ENCODE assay signal across 11 cellular contexts in genomic region chr12:14959916-14960315, GRCh38. TPM values are rescaled to one million over a fixed set of nuclear protein-coding genes. Genes with fewer than 3 reads are reported as not detected.
A peak's percentile ranks its signal among the peaks of the same experiment; 100 is the strongest.
DNase-seq lines count a peak whose midpoint lies in the region; ATAC-seq and TF ChIP-seq lines count a peak whose summit lies in the region.
"Had no signal": no experiment of that assay in that cellular context is flagged by ENCODE, and none has a peak within 500 bp of the region (broad histone marks: within the 10 kb centered on the region; RNA-seq: fewer than 3 reads in every experiment).

No MANE protein-coding gene starts in this region.

- H3K27me3 ChIP-seq in GM06990 (replicated peaks; ENCODE audit: control insufficient read depth, insufficient read depth, low read length) (no peaks in the 10 kb centered on the region), OCI-LY3 (ENCODE audit: low read depth, low read length) (no peaks in the 10 kb centered on the region), dorsolateral prefrontal cortex (no peaks in the 10 kb centered on the region), rectal smooth muscle tissue (ENCODE audit: control insufficient read depth, insufficient read depth, low read length) (no peaks in the 10 kb centered on the region)
- H3K27me3 ChIP-seq: SJSA1 had no signal

- H3K36me3 ChIP-seq in GM06990 (ENCODE audit: control insufficient read depth, insufficient read depth, low read length), result peaks cover 4% of the 10 kb centered on the region
- H3K36me3 ChIP-seq in OCI-LY3 (replicated peaks; ENCODE audit: low read depth, low read length), result peaks cover 5% of the 10 kb centered on the region
- H3K36me3 ChIP-seq in rectal smooth muscle tissue (ENCODE audit: control insufficient read depth, insufficient read depth, low read length), result no peaks in the 10 kb centered on the region
- H3K36me3 ChIP-seq: SJSA1 had no signal

- H3K4me2 ChIP-seq in OCI-LY3 (ENCODE audit: low read length), result peak overlapping the region; percentile 96

- peaks cover 66% of the 10 kb centered on the region for H3K4me1 ChIP-seq in OCI-LY3 (ENCODE audit: low read length)
- peaks cover 2% of the 10 kb centered on the region for H3K4me1 ChIP-seq in rectal smooth muscle tissue (ENCODE audit: control insufficient read depth, insufficient read depth, low read length)

- TF ChIP-seq CTCF in GM06990 (IDR thresholded peaks at IDR 0.05; ENCODE audit: insufficient read depth, low read length, poor library complexity, severe bottlenecking), result no peak
- no peak for TF ChIP-seq CTCF in OCI-LY3 (IDR thresholded peaks at IDR 0.05; ENCODE audit: low read depth, low read length)
- TF ChIP-seq CTCF in dorsolateral prefrontal cortex (IDR thresholded peaks at IDR 0.05 in 54 of 56, conservative IDR thresholded peaks at IDR 0.05 in 2 of 56; ENCODE audit: low read depth in 1 of 56, partially characterized antibody in 56 of 56), result no peak

- no peak for ATAC-seq in HG02870 (IDR thresholded peaks at IDR 0.05; ENCODE audit: unreplicated experiment)

- H3K9me3 ChIP-seq in OCI-LY3 (ENCODE audit: insufficient read depth, low read length), result no peaks in the 10 kb centered on the region
- H3K9me3 ChIP-seq: SJSA1 had no signal

- DNase-seq in GM06990 (ENCODE audit: extremely low read depth, insufficient read length) (no peak), dorsolateral prefrontal cortex (no peak), NCI-H2107 (lab: John Stamatoyannopoulos, UW) (no peak), HuH-7.5 (ENCODE audit: low spot score) (no peak), activated gamma-delta T cell (lab: John Stamatoyannopoulos, UW) (no peak)
- DNase-seq: NCI-H187 treated with DMSO at 0.1 percent for 48 hours had no signal

- no peaks in the 10 kb centered on the region for H4K20me1 ChIP-seq in OCI-LY3 (ENCODE audit: insufficient read depth, low read length)

- no peak overlapping the region for H2AFZ ChIP-seq in OCI-LY3 (ENCODE audit: low read depth, low read length)

- H3K4me3 ChIP-seq in GM06990 (replicated peaks; ENCODE audit: low read depth, low read length) (peak overlapping the region; percentile 88), OCI-LY3 (ENCODE audit: low read length) (peak overlapping the region; percentile 95), dorsolateral prefrontal cortex (peak overlapping the region in 38 of 59 donors; percentile 13 to 60 (median 40)), rectal smooth muscle tissue (ENCODE audit: low read length) (peak overlapping the region; percentile 44)
- H3K4me3 ChIP-seq: SJSA1 had no signal

- intact Hi-C loops in dorsolateral prefrontal cortex (cut with DNase I), result no loop called here

- H3K27ac ChIP-seq in OCI-LY3 (ENCODE audit: low read length) (peak overlapping the region; percentile 97), dorsolateral prefrontal cortex (peak overlapping the region in 38 of 59 donors; percentile 3 to 75 (median 49)), rectal smooth muscle tissue (ENCODE audit: low read depth, low read length) (no peak overlapping the region)
- H3K27ac ChIP-seq: SJSA1 had no signal

- H3K9ac ChIP-seq in OCI-LY3 (ENCODE audit: low read length) (peak overlapping the region; percentile 93), rectal smooth muscle tissue (ENCODE audit: low read length) (no peak overlapping the region)

- H3K79me2 ChIP-seq in OCI-LY3 (ENCODE audit: low read length), result peaks cover 56% of the 10 kb centered on the region

RNA-seq across cellular contexts. Expression of gene ARHGDIB, which starts 1.5 kb away (rescaled TPM):
- total RNA-seq in dorsolateral prefrontal cortex, result 10 to 100 TPM in 119 of 120 experiments, 1 to 10 TPM in 1; 7.4 to 82.4 (median 22.5) TPM

RNA-seq across cellular contexts. Expression of gene PDE6H, which starts 12.9 kb away (rescaled TPM):
- 1 to 10 TPM in 47 of 120 experiments, under 1 TPM in 33, not detected in 40; 0.43 to 2.7 (median 1.2) TPM for total RNA-seq in dorsolateral prefrontal cortex
- total RNA-seq: lower leg skin, SJSA1 had no signal

RNA-seq across cellular contexts. Expression of gene ERP27, which starts 21.6 kb away (rescaled TPM):
- under 1 TPM in 22 of 120 experiments, not detected in 98; 0.19 to 0.83 (median 0.38) TPM for total RNA-seq in dorsolateral prefrontal cortex
- total RNA-seq: SJSA1 had no signal

Comparison
In these comparisons a context has a peak if more than half of its experiments do, and no peak if none do; other contexts are left out.
1. H3K4me3 ChIP-seq: peak in every context shown above with its lines; median percentile 95 in OCI-LY3; 88 in GM06990; 44 in rectal smooth muscle tissue; 40 in dorsolateral prefrontal cortex.